In the genomic region with DNA sequence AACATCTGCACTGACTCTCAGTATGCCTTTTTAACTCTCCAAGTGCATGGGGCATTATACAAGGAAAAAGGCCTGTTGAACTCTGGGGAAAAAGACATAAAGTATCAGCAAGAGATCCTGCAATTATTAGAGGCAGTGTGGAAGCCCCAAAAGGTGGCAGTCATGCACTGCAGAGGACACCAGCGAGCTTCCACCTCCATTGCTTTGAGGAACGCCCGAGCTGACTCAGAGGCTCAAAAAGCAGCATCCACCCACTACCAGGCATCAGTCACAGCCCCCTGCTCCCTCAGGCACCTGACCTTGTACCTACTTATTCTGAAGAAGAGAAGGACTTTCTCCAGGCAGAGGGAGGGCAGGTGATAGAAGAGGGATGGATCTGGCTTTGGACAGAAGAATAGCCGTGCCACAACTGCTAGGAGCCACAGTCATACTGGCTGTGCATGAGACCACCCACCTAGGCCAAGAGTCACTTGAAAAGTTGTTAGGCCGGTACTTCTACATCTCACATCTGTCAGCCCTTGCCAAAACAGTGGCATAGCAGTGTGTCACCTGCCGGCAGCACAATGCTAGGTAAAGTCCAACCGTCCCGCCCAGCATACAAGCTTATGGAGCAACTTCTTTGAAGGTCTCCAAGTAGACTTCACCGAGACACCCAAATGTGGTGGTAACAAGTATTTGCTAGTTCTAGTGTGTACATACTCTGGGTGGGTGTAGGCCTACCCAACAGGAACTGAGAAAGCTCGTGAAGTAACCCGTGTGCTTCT, we compare ENCODE assay signal across 8 cellular contexts.
DNase-seq lines count a peak whose midpoint lies in the region; TF ChIP-seq lines count a peak whose summit lies in the region.
"Not testable (repeated sequence)": the region's sequence is repeated elsewhere in the genome, so short reads cannot be mapped to it uniquely, and the experiment has no call there.

No MANE protein-coding gene starts in this region.

- not testable (repeated sequence) for TF ChIP-seq EP300 in transverse colon (IDR thresholded peaks at IDR 0.05; ENCODE audit: low read depth)

- not testable (repeated sequence) for H3K4me2 ChIP-seq in OCI-LY1 (ENCODE audit: low read length); SU-DHL-6 (ENCODE audit: low read depth, low read length, poor library complexity, severe bottlenecking)

- WGBS in transverse colon (ENCODE audit: low coverage in 1 of 2), 2 donors: 57% methylated on average over 11 of the region's 11 CpGs; no CpG with 5 or more reads in 1 of the 2 donors

- DNase-seq in COLO668 (lab: John Stamatoyannopoulos, UW; ENCODE audit: unreplicated experiment) (peak; percentile 3), KBM-7 (peak; percentile 1), epithelial cell of esophagus (ENCODE audit: low read depth) (peak; percentile 51), iPS-NIHi7 (ENCODE audit: extremely low spot score) (peak; percentile 8), nephron progenitor cell (peak; percentile 7), transverse colon (peak; percentile 51)

- not testable (repeated sequence) for H3K9me2 ChIP-seq in OCI-LY1 (ENCODE audit: low read depth, low read length); SU-DHL-6 (replicated peaks; ENCODE audit: insufficient read depth, low read length)

- H3K79me2 ChIP-seq in OCI-LY1 (ENCODE audit: insufficient read depth, low read length); SU-DHL-6 (ENCODE audit: insufficient read depth, low read length): not testable (repeated sequence)

- H3K36me3 ChIP-seq in OCI-LY1 (ENCODE audit: insufficient read depth, low read length); SU-DHL-6 (ENCODE audit: low read length); transverse colon: not testable (repeated sequence)

- H3K27ac ChIP-seq in OCI-LY1 (ENCODE audit: low read depth, low read length, poor library complexity, severe bottlenecking); SU-DHL-6 (ENCODE audit: low read depth, low read length); transverse colon: not testable (repeated sequence)

- H3K9ac ChIP-seq in OCI-LY1 (ENCODE audit: low read length); SU-DHL-6 (ENCODE audit: low read length): not testable (repeated sequence)

- in situ Hi-C loops in KBM-7 (cut with MboI; ENCODE audit: low pct_unique_long_range_greater_than_20kb, low sequenced_read_pairs): not testable (repeated sequence)
- in situ Hi-C loops in transverse colon (cut with MboI; ENCODE audit: low pct_ligation_motif_present in 1 of 4, low pct_unique_long_range_greater_than_20kb in 1 of 4, low sequenced_read_pairs in 3 of 4): loop anchor here in 1 of 4 donors (10.0 kb wide), 1 partner anchor 53 kb away; no protein-coding TSS in a partner anchor

- not testable (repeated sequence) for H4K20me1 ChIP-seq in OCI-LY1 (ENCODE audit: insufficient read depth, low read length); SU-DHL-6 (ENCODE audit: low read depth, low read length)

- H3K4me1 Mint-ChIP-seq in nephron progenitor cell: not testable (repeated sequence)

- H3K9me3 Mint-ChIP-seq in nephron progenitor cell: not testable (repeated sequence)

- H3K36me3 Mint-ChIP-seq in nephron progenitor cell (ENCODE audit: low read depth): not testable (repeated sequence)

- not testable (repeated sequence) for H3K27me3 ChIP-seq in OCI-LY1 (ENCODE audit: insufficient read depth, low read length); SU-DHL-6 (ENCODE audit: low read length); transverse colon

- intact Hi-C loops in transverse colon (cut with DNase I; ENCODE audit: low total_unique reads): not testable (repeated sequence)

- not testable (repeated sequence) for H3K4me3 ChIP-seq in OCI-LY1 (ENCODE audit: low read depth, low read length, poor library complexity, severe bottlenecking); SU-DHL-6 (ENCODE audit: insufficient read depth, low read length, poor library complexity, severe bottlenecking); epithelial cell of esophagus (ENCODE audit: low read length); transverse colon

- not testable (repeated sequence) for H3K27ac Mint-ChIP-seq in nephron progenitor cell

- not testable (repeated sequence) for H3K4me3 Mint-ChIP-seq in nephron progenitor cell

- H2AFZ ChIP-seq in OCI-LY1 (ENCODE audit: low read length); SU-DHL-6 (ENCODE audit: low read depth, low read length, severe bottlenecking): not testable (repeated sequence)

- TF ChIP-seq POLR2A in transverse colon (IDR thresholded peaks at IDR 0.05): not testable (repeated sequence)

- H3K27me3 Mint-ChIP-seq in nephron progenitor cell (ENCODE audit: low read depth, poor library complexity): not testable (repeated sequence)

- not testable (repeated sequence) for H3K4me1 ChIP-seq in OCI-LY1 (ENCODE audit: insufficient read depth, low read length, severe bottlenecking); transverse colon

- H3K9me3 ChIP-seq in OCI-LY1 (ENCODE audit: low read length); SU-DHL-6 (ENCODE audit: insufficient read depth, low read length); transverse colon: not testable (repeated sequence)

- TF ChIP-seq CTCF in OCI-LY1 (IDR thresholded peaks at IDR 0.05; ENCODE audit: low read length) (peak; percentile 7; the same call in 1 of the 2 replicates), SU-DHL-6 (IDR thresholded peaks at IDR 0.05; ENCODE audit: insufficient read depth, low read length, poor library complexity, severe bottlenecking) (peak; percentile 13), epithelial cell of esophagus (IDR thresholded peaks at IDR 0.05; ENCODE audit: insufficient read depth, low read depth, low read length, missing control alignments) (peak; percentile 22), nephron progenitor cell (IDR thresholded peaks at IDR 0.05) (peak; percentile 7), transverse colon (IDR thresholded peaks at IDR 0.05) (peak in 3 of 5 experiments; percentile 21 to 37 (median 27))

- not testable (repeated sequence) for H3F3A ChIP-seq in OCI-LY1 (ENCODE audit: insufficient read depth, low read length); SU-DHL-6 (ENCODE audit: insufficient read depth)

Comparison
In these comparisons a context has a peak if more than half of its experiments do, and no peak if none do; other contexts are left out.
1. DNase-seq: peak in every context shown above with its lines; median percentile 51 in epithelial cell of esophagus; 51 in transverse colon; 8 in iPS-NIHi7; 7 in nephron progenitor cell; 3 in COLO668; 1 in KBM-7.